In the genomic region with DNA sequence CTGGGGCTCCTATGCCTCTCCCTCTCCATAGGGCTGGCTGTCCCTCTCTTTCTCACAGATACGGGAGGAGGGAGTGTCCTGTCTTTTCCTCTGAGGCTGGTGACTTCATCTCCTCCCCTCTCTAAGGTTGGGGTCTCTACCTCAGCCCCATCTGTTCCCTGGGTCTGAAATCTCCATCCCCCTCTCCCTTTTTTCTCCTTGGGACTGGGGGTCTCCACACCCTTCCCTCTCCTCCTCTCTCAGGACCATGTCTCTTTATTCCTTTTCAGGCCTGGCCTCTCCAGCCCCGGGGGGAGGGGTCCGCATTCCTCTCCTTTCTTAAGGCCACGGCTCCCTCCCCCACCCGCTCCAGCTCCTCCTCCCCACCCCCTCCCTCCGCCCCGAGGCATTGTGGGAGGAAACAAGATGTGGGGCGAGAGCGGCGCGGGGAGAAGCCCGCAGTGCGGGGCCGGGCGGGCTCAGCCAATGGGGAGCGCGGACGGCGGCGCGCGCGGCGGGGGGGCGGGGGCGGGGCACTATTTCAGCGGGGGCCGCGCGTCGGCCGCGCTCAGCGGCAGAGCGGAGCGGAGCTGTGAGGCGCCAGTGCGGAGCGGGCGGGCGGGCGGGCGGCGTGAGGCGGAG, we compare ENCODE assay signal across 8 cellular contexts. TPM values are rescaled to one million over a fixed set of nuclear protein-coding genes. Genes with fewer than 3 reads are reported as not detected.
A peak's percentile ranks its signal among the peaks of the same experiment; 100 is the strongest.
DNase-seq lines count a peak whose midpoint lies in the region; ATAC-seq and TF ChIP-seq lines count a peak whose summit lies in the region.

A gene (plus strand): TSS at position 550 of the 621 bp plus-strand sequence. CDS start 3,672 bp downstream, outside the sequence.

- H3K9me3 Mint-ChIP-seq in activated CD4-positive, alpha-beta memory T cell treated with anti-CD3 and anti-CD28 coated beads for 36 hours: no peaks in the 10 kb centered on the region

- H3K4me3 Mint-ChIP-seq in activated CD4-positive, alpha-beta memory T cell treated with anti-CD3 and anti-CD28 coated beads for 36 hours: peak within 1 kb of the TSS; percentile 84

- peak within 1 kb of the TSS; percentile 98 for H3K4me3 ChIP-seq in BJ (ENCODE audit: low read depth, low read length)
- H3K4me3 ChIP-seq in dorsolateral prefrontal cortex: peak within 1 kb of the TSS; percentile 47 to 99 (median 92)
- peak within 1 kb of the TSS; percentile 94 to 98 (median 96) for H3K4me3 ChIP-seq in right lobe of liver

- TF ChIP-seq POLR2A in right lobe of liver (IDR thresholded peaks at IDR 0.05): no peak

- POLR2A ChIA-PET in BJ (lab: Charles Lee): interaction anchor here (0.6 to 1.2 kb wide), 3 partner anchors 35 to 83 kb away, joined by 3 to 5 read pairs (median 5); no protein-coding TSS in a partner anchor
- POLR2A ChIA-PET in activated CD4-positive, alpha-beta memory T cell treated with anti-CD3 and anti-CD28 coated beads for 36 hours (lab: Charles Lee): interaction anchor here (0.5 to 1.8 kb wide), 7 partner anchors 76 to 548 kb away, joined by 3 to 21 read pairs (median 3); a partner anchor contains a TSS

- 0% methylated on average over 15 of the region's 45 CpGs for WGBS in right lobe of liver (ENCODE audit: insufficient coverage, low coverage, low lambda C conversion rate, missing lambda C conversion rate)

- H3K4me1 ChIP-seq in right lobe of liver: peaks cover 0 to 16% (median 6%) of the 10 kb centered on the region in 4 donors

- TF ChIP-seq CTCF in BJ (IDR thresholded peaks at IDR 0.05; ENCODE audit: insufficient read depth, low read depth, low read length) (no peak), dorsolateral prefrontal cortex (IDR thresholded peaks at IDR 0.05 in 54 of 56, conservative IDR thresholded peaks at IDR 0.05 in 2 of 56; ENCODE audit: low read depth in 1 of 56, partially characterized antibody in 56 of 56) (peak in 2 of 56 donors; percentile 11 to 18), right lobe of liver (IDR thresholded peaks at IDR 0.05) (no peak)

- peak; percentile 9 for DNase-seq in BJ (ENCODE audit: low read depth)
- DNase-seq in NCI-H748 treated with DMSO at 0.1 percent for 48 hours (lab: John Stamatoyannopoulos, UW): peak; percentile 73
- peak; percentile 94 for DNase-seq in activated CD4-positive, alpha-beta memory T cell treated with anti-CD3 and anti-CD28 coated beads for 36 hours
- peak; percentile 77 to 93 (median 88) for DNase-seq in dorsolateral prefrontal cortex
- DNase-seq in right lobe of liver: peak; percentile 93 to 96 (median 95)
- peak; percentile 91 for DNase-seq in stimulated activated CD4-positive, alpha-beta T cell treated with anti-CD3 and anti-CD28 coated beads, Interleukin-4, amount 100 ng/mL, for 24 hours

- peak; percentile 71 for ATAC-seq in GM19351 (IDR thresholded peaks at IDR 0.05; ENCODE audit: unreplicated experiment)
- peak; percentile 74 for ATAC-seq in HG03521 (IDR thresholded peaks at IDR 0.05; ENCODE audit: unreplicated experiment)
- peak; percentile 89 to 93 (median 92) for ATAC-seq in right lobe of liver

- no peaks in the 10 kb centered on the region for H3K9me3 ChIP-seq in right lobe of liver

- intact Hi-C loops in activated CD4-positive, alpha-beta memory T cell treated with anti-CD3 and anti-CD28 coated beads for 36 hours (cut with micrococcal nuclease): loop anchor here (1.0 to 10.0 kb wide), 6 partner anchors 70 to 1022 kb away; a partner anchor contains a TSS
- intact Hi-C loops in dorsolateral prefrontal cortex (cut with DNase I): loop anchor here (1.0 to 10.0 kb wide), 4 partner anchors 76 to 272 kb away; a partner anchor contains a TSS
- intact Hi-C loops in right lobe of liver (cut with DNase I): no loop called here

- CTCF ChIA-PET in BJ (lab: Yijun Ruan, JAX): no interaction called here
- CTCF ChIA-PET in activated CD4-positive, alpha-beta memory T cell treated with anti-CD3 and anti-CD28 coated beads for 36 hours (lab: Charles Lee): interaction anchor here (0.7 to 1.7 kb wide), 4 partner anchors 12 to 167 kb away, joined by 3 to 5 read pairs (median 4); a partner anchor contains a TSS

- H3K27me3 ChIP-seq in BJ (ENCODE audit: control insufficient read depth, insufficient read depth, low read length) (peaks cover 2% of the 10 kb centered on the region), dorsolateral prefrontal cortex (no peaks in the 10 kb centered on the region), right lobe of liver (no peaks in the 10 kb centered on the region)

- peaks cover 3% of the 10 kb centered on the region for H3K36me3 ChIP-seq in BJ (ENCODE audit: control insufficient read depth, insufficient read depth, low read length)
- H3K36me3 ChIP-seq in right lobe of liver: peaks cover 0 to 8% (median 0%) of the 10 kb centered on the region in 4 donors

- H3K27me3 Mint-ChIP-seq in activated CD4-positive, alpha-beta memory T cell treated with anti-CD3 and anti-CD28 coated beads for 36 hours: no peaks in the 10 kb centered on the region

- peaks cover 33% of the 10 kb centered on the region for H3K4me1 Mint-ChIP-seq in activated CD4-positive, alpha-beta memory T cell treated with anti-CD3 and anti-CD28 coated beads for 36 hours (ENCODE audit: low read depth)

- H3K27ac ChIP-seq in dorsolateral prefrontal cortex (peak within 1 kb of the TSS; percentile 67 to 97 (median 94)), right lobe of liver (peak within 1 kb of the TSS; percentile 84 to 93 (median 86))

- peaks cover 18% of the 10 kb centered on the region for H3K36me3 Mint-ChIP-seq in activated CD4-positive, alpha-beta memory T cell treated with anti-CD3 and anti-CD28 coated beads for 36 hours

- peak within 1 kb of the TSS; percentile 81 for H3K27ac Mint-ChIP-seq in activated CD4-positive, alpha-beta memory T cell treated with anti-CD3 and anti-CD28 coated beads for 36 hours

RNA-seq across cellular contexts. Expression of the gene that starts here (rescaled TPM):
- 13.1 and 16.9 TPM in 2 replicates for polyA plus RNA-seq in BJ (2011; rRNA removed)
- 9.2 and 12.1 TPM in 2 replicates for polyA minus RNA-seq in BJ (2011; rRNA and poly(A)+ RNA removed)
- 10 to 100 TPM; 24.8 to 26.8 TPM for total RNA-seq in activated CD4-positive, alpha-beta memory T cell treated with anti-CD3 and anti-CD28 coated beads for 36 hours
- total RNA-seq in dorsolateral prefrontal cortex (100 to 1,000 TPM in 25 of 120 experiments, 10 to 100 TPM in 95; 59.6 to 128 (median 88.8) TPM), right lobe of liver (10 to 100 TPM; 13.3 to 28.7 (median 17.7) TPM)

Comparison
In these comparisons a context has a peak if more than half of its experiments do, and no peak if none do; other contexts are left out.
1. Peak in every context shown above with its lines: DNase-seq, ATAC-seq, H3K4me3 ChIP-seq and H3K27ac ChIP-seq.
2. DNase-seq: peak in every context shown above with its lines; median percentile 95 in right lobe of liver; 94 in activated CD4-positive, alpha-beta memory T cell treated with anti-CD3 and anti-CD28 coated beads for 36 hours; 91 in stimulated activated CD4-positive, alpha-beta T cell treated with anti-CD3 and anti-CD28 coated beads, Interleukin-4, amount 100 ng/mL, for 24 hours; 88 in dorsolateral prefrontal cortex; 73 in NCI-H748 treated with DMSO at 0.1 percent for 48 hours; 9 in BJ.
3. intact Hi-C loops: an anchor here in activated CD4-positive, alpha-beta memory T cell treated with anti-CD3 and anti-CD28 coated beads for 36 hours (1.0 to 10.0 kb wide) and dorsolateral prefrontal cortex (1.0 to 10.0 kb wide); none called in right lobe of liver.